ENCODE assay signal across 15 cellular contexts in genomic region chr3:47159820-47160219, GRCh38. TPM values are rescaled to one million over a fixed set of nuclear protein-coding genes. Genes with fewer than 3 reads are reported as not detected.
A peak's percentile ranks its signal among the peaks of the same experiment; 100 is the strongest.
DNase-seq lines count a peak whose midpoint lies in the region; ATAC-seq and TF ChIP-seq lines count a peak whose summit lies in the region.
"Had no signal": no experiment of that assay in that cellular context is flagged by ENCODE, and none has a peak within 500 bp of the region (broad histone marks: within the 10 kb centered on the region; RNA-seq: fewer than 3 reads in every experiment).

No MANE protein-coding gene starts in this region.

- peaks cover 0 to 53% (median 19%) of the 10 kb centered on the region in 11 experiments; a peak in 13 of 22 replicates for H3K36me3 ChIP-seq in BLaER1 treated with 17β-estradiol and CSF1 and Interleukin-3, amounts not matched to agents 10 nM and 100 nM
- no peaks in the 10 kb centered on the region for H3K36me3 ChIP-seq in esophagus squamous epithelium
- H3K36me3 ChIP-seq: brain microvascular endothelial cell, right atrium auricular region had no signal

- no peak overlapping the region for H3K27ac ChIP-seq in BLaER1 treated with 17β-estradiol and CSF1 and Interleukin-3, amounts not matched to agents 10 nM and 100 nM
- H3K27ac ChIP-seq in esophagus squamous epithelium: peak overlapping the region in 2 of 4 donors; percentile 17 to 30
- H3K27ac ChIP-seq: brain microvascular endothelial cell, right atrium auricular region, VCaP had no signal

- no peak for TF ChIP-seq POLR2A in esophagus squamous epithelium (IDR thresholded peaks at IDR 0.05)

- intact Hi-C loops in activated B cell treated with CpG ODN at 0.5 μM for 24 hours (cut with micrococcal nuclease) (loop anchor here (2.0 to 10.0 kb wide), 6 partner anchors 19 to 625 kb away; partner anchors contain the start of genes CCDC12, NBEAL2 and SMARCC1), esophagus squamous epithelium (cut with DNase I) (no loop called here)

- H4K20me1 ChIP-seq in BLaER1 treated with 17β-estradiol and CSF1 and Interleukin-3, amounts not matched to agents 10 nM and 100 nM: peaks cover 76 to 90% (median 81%) of the 10 kb centered on the region in 11 experiments

- TF ChIP-seq CTCF in activated B cell treated with CpG ODN at 0.5 μM for 24 hours (IDR thresholded peaks at IDR 0.05) (no peak), esophagus squamous epithelium (IDR thresholded peaks at IDR 0.05) (no peak)

- H3K4me1 ChIP-seq in BLaER1 treated with 17β-estradiol and CSF1 and Interleukin-3, amounts not matched to agents 10 nM and 100 nM: peaks cover 31 to 61% (median 40%) of the 10 kb centered on the region in 10 experiments
- peaks cover 9 to 81% (median 51%) of the 10 kb centered on the region in 3 donors for H3K4me1 ChIP-seq in esophagus squamous epithelium

- no peaks in the 10 kb centered on the region for H3K27me3 Mint-ChIP-seq in activated B cell treated with CpG ODN at 0.5 μM for 24 hours
- peaks cover 0 to 3% (median 0%) of the 10 kb centered on the region in 5 donors for H3K27me3 Mint-ChIP-seq in naive thymus-derived CD8-positive, alpha-beta T cell

- H3K9ac ChIP-seq in BLaER1 treated with 17β-estradiol and CSF1 and Interleukin-3, amounts not matched to agents 10 nM and 100 nM: no peak overlapping the region

- CTCF ChIA-PET in activated B cell treated with CpG ODN at 0.5 μM for 24 hours (lab: Charles Lee): no interaction called here

- H3K4me2 ChIP-seq in BLaER1 treated with 17β-estradiol and CSF1 and Interleukin-3, amounts not matched to agents 10 nM and 100 nM: peak overlapping the region; percentile 10 to 90 (median 80); a peak in 16 of 22 replicates

- peak; percentile 34 for DNase-seq in ELF-1 (ENCODE audit: low read depth, low spot score)
- DNase-seq in activated B cell treated with CpG ODN at 0.5 μM for 24 hours: no peak
- no peak for DNase-seq in naive thymus-derived CD8-positive, alpha-beta T cell
- no peak for DNase-seq in islet precursor cell
- DNase-seq in activated effector memory CD4-positive, alpha-beta T cell treated with Interleukin-2 at 50 U/mL for 16 hours: no peak
- no peak for DNase-seq in HPDE6-E6E7 (ENCODE audit: extremely low spot score)
- DNase-seq in esophagus squamous epithelium (lab: John Stamatoyannopoulos, UW): no peak
- DNase-seq: brain microvascular endothelial cell, KBM-7, mammary epithelial cell, NCI-H1092 treated with DMSO at 0.1 percent for 48 hours had no signal

- no peaks in the 10 kb centered on the region for H3K27me3 ChIP-seq in BLaER1 treated with 17β-estradiol and CSF1 and Interleukin-3, amounts not matched to agents 10 nM and 100 nM
- no peaks in the 10 kb centered on the region for H3K27me3 ChIP-seq in esophagus squamous epithelium
- H3K27me3 ChIP-seq: brain microvascular endothelial cell, right atrium auricular region had no signal

- peak overlapping the region; percentile 38 for H3K27ac Mint-ChIP-seq in activated B cell treated with CpG ODN at 0.5 μM for 24 hours
- H3K27ac Mint-ChIP-seq in naive thymus-derived CD8-positive, alpha-beta T cell: peak overlapping the region in 5 of 10 donors; percentile 3 to 68 (median 25)

- no peak overlapping the region for H3K4me3 ChIP-seq in BLaER1 treated with 17β-estradiol and CSF1 and Interleukin-3, amounts not matched to agents 10 nM and 100 nM
- no peak overlapping the region for H3K4me3 ChIP-seq in esophagus squamous epithelium
- H3K4me3 ChIP-seq: right atrium auricular region had no signal

- POLR2A ChIA-PET in activated B cell treated with CpG ODN at 0.5 μM for 24 hours (lab: Charles Lee): no interaction called here
- POLR2A ChIA-PET in naive thymus-derived CD8-positive, alpha-beta T cell (lab: Charles Lee): interaction anchor here (0.6 kb wide), 1 partner anchor 445 kb away, joined by 3 read pairs; no protein-coding TSS in a partner anchor

- H3K4me3 Mint-ChIP-seq in activated B cell treated with CpG ODN at 0.5 μM for 24 hours: no peak overlapping the region
- peak overlapping the region in 9 of 10 donors; percentile 11 to 77 (median 55) for H3K4me3 Mint-ChIP-seq in naive thymus-derived CD8-positive, alpha-beta T cell

- no peak for ATAC-seq in activated B cell treated with CpG ODN at 0.5 μM for 24 hours (ENCODE audit: low read depth)
- ATAC-seq in naive thymus-derived CD8-positive, alpha-beta T cell: no peak
- ATAC-seq: esophagus mucosa had no signal

- WGBS in esophagus squamous epithelium, 2 donors: 84% methylated on average over 3 of the region's 3 CpGs; no CpG with 5 or more reads in 1 of the 2 donors

- peaks cover 20% of the 10 kb centered on the region for H3K36me3 Mint-ChIP-seq in activated B cell treated with CpG ODN at 0.5 μM for 24 hours (ENCODE audit: low read depth)
- peaks cover 0 to 4% (median 4%) of the 10 kb centered on the region in 3 donors for H3K36me3 Mint-ChIP-seq in naive thymus-derived CD8-positive, alpha-beta T cell

- H3K4me1 Mint-ChIP-seq in activated B cell treated with CpG ODN at 0.5 μM for 24 hours: peaks cover 79% of the 10 kb centered on the region
- H3K4me1 Mint-ChIP-seq in naive thymus-derived CD8-positive, alpha-beta T cell: peaks cover 26 to 82% (median 69%) of the 10 kb centered on the region in 4 donors

- peaks cover 0 to 10% (median 0%) of the 10 kb centered on the region in 11 experiments; a peak in 2 of 22 replicates for H3K9me3 ChIP-seq in BLaER1 treated with 17β-estradiol and CSF1 and Interleukin-3, amounts not matched to agents 10 nM and 100 nM (replicated peaks in 1 of 11)
- no peaks in the 10 kb centered on the region for H3K9me3 ChIP-seq in esophagus squamous epithelium
- H3K9me3 ChIP-seq: right atrium auricular region had no signal

- H3K9me3 Mint-ChIP-seq in activated B cell treated with CpG ODN at 0.5 μM for 24 hours: no peaks in the 10 kb centered on the region
- H3K9me3 Mint-ChIP-seq in naive thymus-derived CD8-positive, alpha-beta T cell: peaks cover 0 to 1% (median 0%) of the 10 kb centered on the region in 9 donors

RNA-seq across cellular contexts. Expression of gene SETD2, which starts 4.1 kb away (rescaled TPM):
- total RNA-seq in activated B cell treated with CpG ODN at 0.5 μM for 24 hours (56.9 and 65.7 TPM in 2 replicates), esophagus squamous epithelium (10 to 100 TPM; 24.3 to 59.5 (median 30.1) TPM)
- 10 to 100 TPM; 77.2 to 85.0 TPM for total RNA-seq in naive thymus-derived CD8-positive, alpha-beta T cell
- 10 to 100 TPM; 11.8 to 23.4 (median 14.3) TPM for polyA plus RNA-seq in naive thymus-derived CD8-positive, alpha-beta T cell
